In genomic region chr12:25887367-25887766, GRCh38 we compare ENCODE assay signal across 2 cellular contexts.
TF ChIP-seq lines count a peak whose summit lies in the region.

No MANE protein-coding gene starts in this region.

TF ChIP-seq in GM23338, 12 proteins besides CTCF, POLR2A, EP300 and RAD21:
- no peak for TF ChIP-seq ETS1 (IDR thresholded peaks at IDR 0.05)
- no peak for TF ChIP-seq EZH2phosphoT487 (IDR thresholded peaks at IDR 0.05; ENCODE audit: unreplicated experiment)
- no peak for TF ChIP-seq CREB1 (CRISPR knock-in tag; IDR thresholded peaks at IDR 0.05; ENCODE audit: low read depth)
- no peak for TF ChIP-seq JUNB (IDR thresholded peaks at IDR 0.05; ENCODE audit: unreplicated experiment)
- no peak for TF ChIP-seq ZNF331 (CRISPR knock-in tag; IDR thresholded peaks at IDR 0.05; ENCODE audit: low read depth)
- no peak for TF ChIP-seq STAT1 (IDR thresholded peaks at IDR 0.05; ENCODE audit: unreplicated experiment)
- TF ChIP-seq NANOG (IDR thresholded peaks at IDR 0.05; ENCODE audit: borderline replicate concordance): peak; percentile 45; the same call in 1 of the 2 replicates
- no peak for TF ChIP-seq REST (IDR thresholded peaks at IDR 0.05; ENCODE audit: unreplicated experiment)
- TF ChIP-seq, protein P1, sequence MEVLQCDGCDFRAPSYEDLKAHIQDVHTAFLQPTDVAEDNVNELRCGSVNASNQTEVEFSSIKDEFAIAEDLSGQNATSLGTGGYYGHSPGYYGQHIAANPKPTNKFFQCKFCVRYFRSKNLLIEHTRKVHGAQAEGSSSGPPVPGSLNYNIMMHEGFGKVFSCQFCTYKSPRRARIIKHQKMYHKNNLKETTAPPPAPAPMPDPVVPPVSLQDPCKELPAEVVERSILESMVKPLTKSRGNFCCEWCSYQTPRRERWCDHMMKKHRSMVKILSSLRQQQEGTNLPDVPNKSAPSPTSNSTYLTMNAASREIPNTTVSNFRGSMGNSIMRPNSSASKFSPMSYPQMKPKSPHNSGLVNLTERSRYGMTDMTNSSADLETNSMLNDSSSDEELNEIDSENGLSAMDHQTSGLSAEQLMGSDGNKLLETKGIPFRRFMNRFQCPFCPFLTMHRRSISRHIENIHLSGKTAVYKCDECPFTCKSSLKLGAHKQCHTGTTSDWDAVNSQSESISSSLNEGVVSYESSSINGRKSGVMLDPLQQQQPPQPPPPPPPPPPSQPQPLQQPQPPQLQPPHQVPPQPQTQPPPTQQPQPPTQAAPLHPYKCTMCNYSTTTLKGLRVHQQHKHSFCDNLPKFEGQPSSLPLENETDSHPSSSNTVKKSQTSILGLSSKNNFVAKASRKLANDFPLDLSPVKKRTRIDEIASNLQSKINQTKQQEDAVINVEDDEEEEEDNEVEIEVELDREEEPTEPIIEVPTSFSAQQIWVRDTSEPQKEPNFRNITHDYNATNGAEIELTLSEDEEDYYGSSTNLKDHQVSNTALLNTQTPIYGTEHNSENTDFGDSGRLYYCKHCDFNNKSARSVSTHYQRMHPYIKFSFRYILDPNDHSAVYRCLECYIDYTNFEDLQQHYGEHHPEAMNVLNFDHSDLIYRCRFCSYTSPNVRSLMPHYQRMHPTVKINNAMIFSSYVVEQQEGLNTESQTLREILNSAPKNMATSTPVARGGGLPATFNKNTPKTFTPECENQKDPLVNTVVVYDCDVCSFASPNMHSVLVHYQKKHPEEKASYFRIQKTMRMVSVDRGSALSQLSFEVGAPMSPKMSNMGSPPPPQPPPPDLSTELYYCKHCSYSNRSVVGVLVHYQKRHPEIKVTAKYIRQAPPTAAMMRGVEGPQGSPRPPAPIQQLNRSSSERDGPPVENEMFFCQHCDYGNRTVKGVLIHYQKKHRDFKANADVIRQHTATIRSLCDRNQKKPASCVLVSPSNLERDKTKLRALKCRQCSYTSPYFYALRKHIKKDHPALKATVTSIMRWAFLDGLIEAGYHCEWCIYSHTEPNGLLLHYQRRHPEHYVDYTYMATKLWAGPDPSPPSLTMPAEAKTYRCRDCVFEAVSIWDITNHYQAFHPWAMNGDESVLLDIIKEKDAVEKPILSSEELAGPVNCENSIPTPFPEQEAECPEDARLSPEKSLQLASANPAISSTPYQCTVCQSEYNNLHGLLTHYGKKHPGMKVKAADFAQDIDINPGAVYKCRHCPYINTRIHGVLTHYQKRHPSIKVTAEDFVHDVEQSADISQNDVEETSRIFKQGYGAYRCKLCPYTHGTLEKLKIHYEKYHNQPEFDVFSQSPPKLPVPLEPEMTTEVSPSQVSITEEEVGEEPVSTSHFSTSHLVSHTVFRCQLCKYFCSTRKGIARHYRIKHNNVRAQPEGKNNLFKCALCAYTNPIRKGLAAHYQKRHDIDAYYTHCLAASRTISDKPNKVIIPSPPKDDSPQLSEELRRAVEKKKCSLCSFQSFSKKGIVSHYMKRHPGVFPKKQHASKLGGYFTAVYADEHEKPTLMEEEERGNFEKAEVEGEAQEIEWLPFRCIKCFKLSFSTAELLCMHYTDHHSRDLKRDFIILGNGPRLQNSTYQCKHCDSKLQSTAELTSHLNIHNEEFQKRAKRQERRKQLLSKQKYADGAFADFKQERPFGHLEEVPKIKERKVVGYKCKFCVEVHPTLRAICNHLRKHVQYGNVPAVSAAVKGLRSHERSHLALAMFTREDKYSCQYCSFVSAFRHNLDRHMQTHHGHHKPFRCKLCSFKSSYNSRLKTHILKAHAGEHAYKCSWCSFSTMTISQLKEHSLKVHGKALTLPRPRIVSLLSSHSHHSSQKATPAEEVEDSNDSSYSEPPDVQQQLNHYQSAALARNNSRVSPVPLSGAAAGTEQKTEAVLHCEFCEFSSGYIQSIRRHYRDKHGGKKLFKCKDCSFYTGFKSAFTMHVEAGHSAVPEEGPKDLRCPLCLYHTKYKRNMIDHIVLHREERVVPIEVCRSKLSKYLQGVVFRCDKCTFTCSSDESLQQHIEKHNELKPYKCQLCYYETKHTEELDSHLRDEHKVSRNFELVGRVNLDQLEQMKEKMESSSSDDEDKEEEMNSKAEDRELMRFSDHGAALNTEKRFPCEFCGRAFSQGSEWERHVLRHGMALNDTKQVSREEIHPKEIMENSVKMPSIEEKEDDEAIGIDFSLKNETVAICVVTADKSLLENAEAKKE (CRISPR knock-in tag; IDR thresholded peaks at IDR 0.05): peak; percentile 85
- no peak for TF ChIP-seq EZH2 (IDR thresholded peaks at IDR 0.05; ENCODE audit: low read depth, unreplicated experiment)
- TF ChIP-seq POLR2AphosphoS5 (IDR thresholded peaks at IDR 0.05; ENCODE audit: low read depth): no peak
- no peak for TF ChIP-seq ZNF114 (CRISPR knock-in tag; IDR thresholded peaks at IDR 0.05)

TF ChIP-seq in endothelial cell of umbilical vein, 7 proteins besides CTCF, POLR2A, EP300 and RAD21 (continued from another document):
- TF ChIP-seq POLR2AphosphoS5 (IDR thresholded peaks at IDR 0.05; ENCODE audit: insufficient read depth, low read depth, low read length): no peak
- TF ChIP-seq JUN (IDR thresholded peaks at IDR 0.05; ENCODE audit: borderline replicate concordance, insufficient read depth, insufficient read length, low read depth): no peak
- TF ChIP-seq MYC (IDR thresholded peaks at IDR 0.05; ENCODE audit: low read depth, low read length): no peak
- no peak for TF ChIP-seq FOS (IDR thresholded peaks at IDR 0.05; ENCODE audit: borderline replicate concordance, insufficient read depth, low read length)
- no peak for TF ChIP-seq MAX (IDR thresholded peaks at IDR 0.05; ENCODE audit: insufficient read depth, insufficient read length)
